In genomic region chr10:12839941-12840611, GRCh38 we compare ENCODE assay signal across 1 cellular context.
TF ChIP-seq lines count a peak whose summit lies in the region.

No MANE protein-coding gene starts in this region.

TF ChIP-seq in HepG2, 621 proteins besides CTCF, POLR2A, EP300 and RAD21 (continued from another document):
- TF ChIP-seq ZNF18 (CRISPR knock-in tag; IDR thresholded peaks at IDR 0.05; ENCODE audit: insufficient replicate concordance) (no peak), MZF1 (CRISPR knock-in tag; IDR thresholded peaks at IDR 0.05; ENCODE audit: borderline replicate concordance) (no peak), KAT8 (CRISPR knock-in tag; IDR thresholded peaks at IDR 0.05) (no peak), ZNF382 (CRISPR knock-in tag; IDR thresholded peaks at IDR 0.05; ENCODE audit: borderline replicate concordance) (no peak), NRL (CRISPR knock-in tag; IDR thresholded peaks at IDR 0.05; ENCODE audit: borderline replicate concordance) (no peak), CREM (IDR thresholded peaks at IDR 0.05) (no peak), CREM (CRISPR knock-in tag; IDR thresholded peaks at IDR 0.05) (no peak), ZGPAT (CRISPR knock-in tag; IDR thresholded peaks at IDR 0.05) (no peak)
